In genomic region chr7:134690614-134691504, GRCh38 we compare ENCODE assay signal across 10 cellular contexts. TPM values are rescaled to one million over a fixed set of nuclear protein-coding genes. Genes with fewer than 3 reads are reported as not detected.
A peak's percentile ranks its signal among the peaks of the same experiment; 100 is the strongest.
DNase-seq lines count a peak whose midpoint lies in the region; ATAC-seq, FAIRE-seq and TF ChIP-seq lines count a peak whose summit lies in the region.
"Had no signal": no experiment of that assay in that cellular context is flagged by ENCODE, and none has a peak within 500 bp of the region (broad histone marks: within the 10 kb centered on the region; RNA-seq: fewer than 3 reads in every experiment).

No MANE protein-coding gene starts in this region.

- WGBS in psoas muscle, 3 donors = 50 to 52% (median 52%) methylated on average over 12 of the region's 12 CpGs

- TF ChIP-seq POLR2A in H54 (IDR thresholded peaks at IDR 0.05; ENCODE audit: low read depth, low read length) = no peak

- peaks cover 12 to 54% of the 10 kb centered on the region in 2 donors for H3K4me1 ChIP-seq in ascending aorta
- peaks cover 0 to 18% of the 10 kb centered on the region in 2 donors for H3K4me1 ChIP-seq in right atrium auricular region
- peaks cover 3% of the 10 kb centered on the region for H3K4me1 ChIP-seq in psoas muscle
- peaks cover 25% of the 10 kb centered on the region for H3K4me1 ChIP-seq in foreskin keratinocyte

- H3K27ac ChIP-seq in ascending aorta (peak overlapping the region; percentile 95), right atrium auricular region (peak overlapping the region; percentile 46 to 56), psoas muscle (peak overlapping the region; percentile 50), foreskin keratinocyte (no peak overlapping the region)

- H3K9me3 ChIP-seq in ascending aorta = no peaks in the 10 kb centered on the region
- H3K9me3 ChIP-seq in right atrium auricular region = no peaks in the 10 kb centered on the region
- no peaks in the 10 kb centered on the region for H3K9me3 ChIP-seq in psoas muscle

- ATAC-seq in psoas muscle = peak; percentile 21 to 81 (median 54)
- ATAC-seq in foreskin keratinocyte = no peak

- intact Hi-C loops in ascending aorta (cut with DNase I) = loop anchor here (2.0 to 5.0 kb wide), 4 partner anchors 60 to 480 kb away; partner anchors contain the start of genes AGBL3 and CYREN
- intact Hi-C loops in psoas muscle (cut with DNase I) = loop anchor here in 1 of 2 donors (5.0 kb wide), 1 partner anchor 261 kb away; no protein-coding TSS in a partner anchor

- DNase-seq in Ammon's horn (ENCODE audit: low spot score) (peak; percentile 91), ascending aorta (ENCODE audit: low spot score in 2 of 2) (no peak), right atrium auricular region (ENCODE audit: low spot score) (no peak), psoas muscle (no peak), foreskin keratinocyte (no peak), H54 (ENCODE audit: insufficient read length, low spot score) (no peak), GOT3 (lab: John Stamatoyannopoulos, UW) (no peak)
- DNase-seq in stimulated activated CD4-positive, alpha-beta T cell treated with anti-CD3 and anti-CD28 coated beads, Interleukin-1b, Interleukin-23, amount 100 ng/mL, for 48 hours = no peak
- DNase-seq: activated naive CD4-positive, alpha-beta T cell treated with anti-CD3 and anti-CD28 coated beads, Interleukin-2, amount 10 ng/mL, durations not matched to agents 7 days and 5 days had no signal

- TF ChIP-seq CTCF in ascending aorta (IDR thresholded peaks at IDR 0.05) (no peak), right atrium auricular region (IDR thresholded peaks at IDR 0.05) (no peak), psoas muscle (IDR thresholded peaks at IDR 0.05) (no peak), foreskin keratinocyte (conservative IDR thresholded peaks at IDR 0.05) (no peak)

- no peak for FAIRE-seq in H54 (lab: Jason Lieb, UNC)
- FAIRE-seq: GM18507 had no signal

- H3K27me3 ChIP-seq in ascending aorta (no peaks in the 10 kb centered on the region), right atrium auricular region (no peaks in the 10 kb centered on the region), psoas muscle (ENCODE audit: insufficient read depth in 3 of 3, low read length in 2 of 3) (no peaks in the 10 kb centered on the region), foreskin keratinocyte (no peaks in the 10 kb centered on the region)

- H3K36me3 ChIP-seq in ascending aorta (no peaks in the 10 kb centered on the region), right atrium auricular region (no peaks in the 10 kb centered on the region), psoas muscle (ENCODE audit: insufficient read depth in 1 of 2, low read depth in 1 of 2) (no peaks in the 10 kb centered on the region)

- H3K4me3 ChIP-seq in ascending aorta (peak overlapping the region in 1 of 2 donors; percentile 68), right atrium auricular region (no peak overlapping the region), psoas muscle (no peak overlapping the region)

RNA-seq across cellular contexts. Expression of gene BPGM, which starts 44.2 kb away (rescaled TPM):
- total RNA-seq in ascending aorta = 19.2 TPM
- 10 to 100 TPM; 12.5 to 16.7 TPM for total RNA-seq in right atrium auricular region
- 10 to 100 TPM; 10.1 to 14.9 (median 12.4) TPM for total RNA-seq in psoas muscle
- 10 to 100 TPM; 25.3 to 55.7 (median 54.4) TPM for polyA plus RNA-seq in psoas muscle
- 20.6 and 28.0 TPM in 2 replicates for total RNA-seq in foreskin keratinocyte
- polyA plus RNA-seq in foreskin keratinocyte = 16.8 and 20.6 TPM in 2 replicates
